Comparison of ENCODE assay signal across 8 cellular contexts in the genomic region with DNA sequence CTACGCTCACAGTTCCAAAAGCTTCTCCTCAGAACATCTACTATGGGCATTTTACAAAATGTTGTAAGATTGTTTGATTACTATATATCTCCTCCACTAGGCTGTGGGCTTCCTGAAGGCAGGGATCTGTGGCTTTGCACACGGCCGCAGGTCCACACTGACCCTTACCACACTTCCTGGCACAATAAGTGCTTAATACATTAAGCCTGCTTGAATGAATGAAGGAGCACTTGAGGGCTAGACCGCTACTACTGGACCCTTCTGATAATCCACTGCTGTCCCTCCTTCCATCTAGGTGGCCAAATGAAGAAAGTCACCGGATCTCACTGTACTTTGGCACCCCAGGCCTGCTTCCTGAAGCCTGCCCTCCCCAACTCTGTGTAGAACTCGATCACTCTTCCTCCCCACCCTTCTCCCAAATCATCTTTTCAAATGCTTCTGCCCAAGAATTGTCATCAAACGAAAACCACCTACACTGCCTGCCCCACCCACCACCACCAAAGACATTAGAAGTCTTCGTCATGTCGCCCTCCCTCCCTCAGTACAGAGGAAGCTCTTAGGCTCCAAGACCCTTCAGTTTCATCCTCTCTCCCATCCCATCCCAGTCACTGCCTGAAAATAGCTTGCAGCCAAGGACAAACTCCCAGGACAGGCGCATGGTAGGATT. TPM values are rescaled to one million over a fixed set of nuclear protein-coding genes. Genes with fewer than 3 reads are reported as not detected.
A peak's percentile ranks its signal among the peaks of the same experiment; 100 is the strongest.
DNase-seq lines count a peak whose midpoint lies in the region; ATAC-seq and TF ChIP-seq lines count a peak whose summit lies in the region.

No MANE protein-coding gene starts in this region.

- H3K4me3 ChIP-seq in right cardiac atrium (ENCODE audit: low read length): peak overlapping the region; percentile 93

- H3K27me3 ChIP-seq in right cardiac atrium (ENCODE audit: control insufficient read depth, insufficient read depth): no peaks in the 10 kb centered on the region

- WGBS in right cardiac atrium: 63% methylated on average over 10 of the region's 10 CpGs

- peak overlapping the region; percentile 85 for H3K4me3 Mint-ChIP-seq in HFFc6
- peak overlapping the region; percentile 77 for H3K4me3 Mint-ChIP-seq in activated CD8-positive, alpha-beta T cell treated with anti-CD3 and anti-CD28 coated beads, Interleukin-2, amount 10 ng/mL, durations not matched to agents 7 days and 5 days
- peak overlapping the region; percentile 84 for H3K4me3 Mint-ChIP-seq in stimulated activated naive CD8-positive, alpha-beta T cell treated with anti-CD3 and anti-CD28 coated beads, Interleukin-15, Interleukin-2, amounts not matched to agents 100 ng/mL and 50 ng/mL, for 24 hours

- peaks cover 50% of the 10 kb centered on the region for H3K4me1 Mint-ChIP-seq in HFFc6 (ENCODE audit: low read depth)
- H3K4me1 Mint-ChIP-seq in activated CD8-positive, alpha-beta T cell treated with anti-CD3 and anti-CD28 coated beads, Interleukin-2, amount 10 ng/mL, durations not matched to agents 7 days and 5 days (ENCODE audit: low read depth): peaks cover 61% of the 10 kb centered on the region
- peaks cover 61% of the 10 kb centered on the region for H3K4me1 Mint-ChIP-seq in stimulated activated naive CD8-positive, alpha-beta T cell treated with anti-CD3 and anti-CD28 coated beads, Interleukin-15, Interleukin-2, amounts not matched to agents 100 ng/mL and 50 ng/mL, for 24 hours (ENCODE audit: low read depth)

- no peaks in the 10 kb centered on the region for H3K9me3 ChIP-seq in right cardiac atrium (ENCODE audit: control insufficient read depth, low read length)

- H3K27ac Mint-ChIP-seq in HFFc6: peak overlapping the region; percentile 71
- peak overlapping the region; percentile 77 for H3K27ac Mint-ChIP-seq in activated CD8-positive, alpha-beta T cell treated with anti-CD3 and anti-CD28 coated beads, Interleukin-2, amount 10 ng/mL, durations not matched to agents 7 days and 5 days
- H3K27ac Mint-ChIP-seq in stimulated activated naive CD8-positive, alpha-beta T cell treated with anti-CD3 and anti-CD28 coated beads, Interleukin-15, Interleukin-2, amounts not matched to agents 100 ng/mL and 50 ng/mL, for 24 hours: peak overlapping the region; percentile 90

- POLR2A ChIA-PET in activated CD8-positive, alpha-beta T cell treated with anti-CD3 and anti-CD28 coated beads, Interleukin-2, amount 10 ng/mL, durations not matched to agents 7 days and 5 days (lab: Charles Lee): interaction anchor here (0.6 to 1.5 kb wide), 3 partner anchors 41 to 105 kb away, joined by 3 to 5 read pairs (median 3); no protein-coding TSS in a partner anchor

- no peak overlapping the region for H3K27ac ChIP-seq in right cardiac atrium (ENCODE audit: low read length)

- DNase-seq in HFFc6: no peak
- DNase-seq in activated CD8-positive, alpha-beta T cell treated with anti-CD3 and anti-CD28 coated beads, Interleukin-2, amount 10 ng/mL, durations not matched to agents 7 days and 5 days: no peak
- DNase-seq in right cardiac atrium: no peak
- DNase-seq in NCI-H187 treated with DMSO at 0.1 percent for 48 hours (lab: John Stamatoyannopoulos, UW): no peak
- DNase-seq in SHP77 (lab: John Stamatoyannopoulos, UW): no peak
- no peak for DNase-seq in ureter (ENCODE audit: low spot score)
- DNase-seq in HCEC 1CT: no peak

- peaks cover 2% of the 10 kb centered on the region for H3K4me1 ChIP-seq in right cardiac atrium (ENCODE audit: control insufficient read depth, insufficient read depth, low read length)

- no peaks in the 10 kb centered on the region for H3K9me3 Mint-ChIP-seq in HFFc6
- no peaks in the 10 kb centered on the region for H3K9me3 Mint-ChIP-seq in activated CD8-positive, alpha-beta T cell treated with anti-CD3 and anti-CD28 coated beads, Interleukin-2, amount 10 ng/mL, durations not matched to agents 7 days and 5 days (ENCODE audit: insufficient read depth)
- no peaks in the 10 kb centered on the region for H3K9me3 Mint-ChIP-seq in stimulated activated naive CD8-positive, alpha-beta T cell treated with anti-CD3 and anti-CD28 coated beads, Interleukin-15, Interleukin-2, amounts not matched to agents 100 ng/mL and 50 ng/mL, for 24 hours

- TF ChIP-seq CTCF in HFFc6 (IDR thresholded peaks at IDR 0.05): no peak; the same call in none of the 2 replicates

- no peaks in the 10 kb centered on the region; the same call in 1 of the 2 replicates for H3K27me3 Mint-ChIP-seq in HFFc6 (ENCODE audit: insufficient read depth)
- no peaks in the 10 kb centered on the region for H3K27me3 Mint-ChIP-seq in activated CD8-positive, alpha-beta T cell treated with anti-CD3 and anti-CD28 coated beads, Interleukin-2, amount 10 ng/mL, durations not matched to agents 7 days and 5 days (ENCODE audit: low read depth)
- H3K27me3 Mint-ChIP-seq in stimulated activated naive CD8-positive, alpha-beta T cell treated with anti-CD3 and anti-CD28 coated beads, Interleukin-15, Interleukin-2, amounts not matched to agents 100 ng/mL and 50 ng/mL, for 24 hours: no peaks in the 10 kb centered on the region

- CTCF ChIA-PET in activated CD8-positive, alpha-beta T cell treated with anti-CD3 and anti-CD28 coated beads, Interleukin-2, amount 10 ng/mL, durations not matched to agents 7 days and 5 days (lab: Charles Lee): interaction anchor here (1.0 to 11.2 kb wide), 20 partner anchors 9 to 251 kb away, joined by 3 to 213 read pairs (median 12); a partner anchor contains a TSS

- H3K36me3 Mint-ChIP-seq in HFFc6 (ENCODE audit: low read depth): peaks cover 13% of the 10 kb centered on the region
- peaks cover 24% of the 10 kb centered on the region for H3K36me3 Mint-ChIP-seq in activated CD8-positive, alpha-beta T cell treated with anti-CD3 and anti-CD28 coated beads, Interleukin-2, amount 10 ng/mL, durations not matched to agents 7 days and 5 days (ENCODE audit: low read depth)
- peaks cover 31% of the 10 kb centered on the region for H3K36me3 Mint-ChIP-seq in stimulated activated naive CD8-positive, alpha-beta T cell treated with anti-CD3 and anti-CD28 coated beads, Interleukin-15, Interleukin-2, amounts not matched to agents 100 ng/mL and 50 ng/mL, for 24 hours (ENCODE audit: low read depth)

- intact Hi-C loops in right cardiac atrium (cut with DNase I): loop anchor here in 1 of 4 donors (5.0 kb wide), 1 partner anchor 55 kb away; no protein-coding TSS in a partner anchor

- ATAC-seq in activated CD8-positive, alpha-beta T cell treated with anti-CD3 and anti-CD28 coated beads, Interleukin-2, amount 10 ng/mL, durations not matched to agents 7 days and 5 days: no peak
- ATAC-seq in right cardiac atrium: no peak

RNA-seq across cellular contexts. Expression of a gene that starts 0.6 kb away (rescaled TPM):
- total RNA-seq in HFFc6 (2021; fragmentation: NEBNext Ultra II Directional; extraction: Animal tissue kit (Norgen Biotek cat#: 25700)): 1 to 10 TPM; 3.6 to 4.6 (median 3.9) TPM
- total RNA-seq in activated CD8-positive, alpha-beta T cell treated with anti-CD3 and anti-CD28 coated beads, Interleukin-2, amount 10 ng/mL, durations not matched to agents 7 days and 5 days: 1 to 10 TPM; 7.7 to 8.2 TPM
- total RNA-seq in right cardiac atrium (1 to 10 TPM; 3.7 to 4.5 (median 4.1) TPM), ureter (7.5 TPM)
- 1.9 TPM for polyA plus RNA-seq in right cardiac atrium

RNA-seq across cellular contexts. Expression of a gene that starts 9.4 kb away (rescaled TPM):
- total RNA-seq in HFFc6 (2021; fragmentation: NEBNext Ultra II Directional; extraction: Animal tissue kit (Norgen Biotek cat#: 25700)): not detected
- total RNA-seq in activated CD8-positive, alpha-beta T cell treated with anti-CD3 and anti-CD28 coated beads, Interleukin-2, amount 10 ng/mL, durations not matched to agents 7 days and 5 days: not detected
- total RNA-seq in right cardiac atrium (not detected), ureter (not detected)
- not detected for polyA plus RNA-seq in right cardiac atrium

RNA-seq across cellular contexts. Expression of a gene that starts 43.0 kb away (rescaled TPM):
- under 1 TPM in 1 of 6 experiments, not detected in 5; 0.23 TPM for total RNA-seq in HFFc6 (2021; fragmentation: NEBNext Ultra II Directional; extraction: Animal tissue kit (Norgen Biotek cat#: 25700))
- total RNA-seq in activated CD8-positive, alpha-beta T cell treated with anti-CD3 and anti-CD28 coated beads, Interleukin-2, amount 10 ng/mL, durations not matched to agents 7 days and 5 days: 1 to 10 TPM; 1.3 to 1.4 TPM
- total RNA-seq in right cardiac atrium (under 1 TPM in 3 of 4 donors, not detected in 1; 0.28 to 0.43 (median 0.35) TPM), ureter (0.23 TPM)
- polyA plus RNA-seq in right cardiac atrium: 0.02 TPM

RNA-seq across cellular contexts. Expression of a gene that starts 49.5 kb away (rescaled TPM):
- not detected for total RNA-seq in HFFc6 (2021; fragmentation: NEBNext Ultra II Directional; extraction: Animal tissue kit (Norgen Biotek cat#: 25700))
- under 1 TPM; 0.18 to 0.37 TPM for total RNA-seq in activated CD8-positive, alpha-beta T cell treated with anti-CD3 and anti-CD28 coated beads, Interleukin-2, amount 10 ng/mL, durations not matched to agents 7 days and 5 days
- under 1 TPM; 0.06 to 0.31 (median 0.26) TPM for total RNA-seq in right cardiac atrium
- 0.29 TPM for polyA plus RNA-seq in right cardiac atrium
- 0.83 TPM for total RNA-seq in ureter
